In genomic region chr16:70142739-70143138, GRCh38 we compare ENCODE assay signal across 7 cellular contexts. TPM values are rescaled to one million over a fixed set of nuclear protein-coding genes. Genes with fewer than 3 reads are reported as not detected.
"Had no signal": no experiment of that assay in that cellular context is flagged by ENCODE, and none has a peak within 500 bp of the region (broad histone marks: within the 10 kb centered on the region; RNA-seq: fewer than 3 reads in every experiment).

No MANE protein-coding gene starts in this region.

RNA-seq across cellular contexts. Expression of gene CLEC18C, which starts 30.8 kb away (rescaled TPM):
- total RNA-seq: hepatocyte, left ventricle myocardium inferior, left ventricle myocardium superior, mesothelial cell of epicardium had no signal
- polyA plus RNA-seq: hepatocyte, immature natural killer cell, keratinocyte, mammary epithelial cell had no signal
